Comparison of ENCODE assay signal across 8 cellular contexts in the genomic region with DNA sequence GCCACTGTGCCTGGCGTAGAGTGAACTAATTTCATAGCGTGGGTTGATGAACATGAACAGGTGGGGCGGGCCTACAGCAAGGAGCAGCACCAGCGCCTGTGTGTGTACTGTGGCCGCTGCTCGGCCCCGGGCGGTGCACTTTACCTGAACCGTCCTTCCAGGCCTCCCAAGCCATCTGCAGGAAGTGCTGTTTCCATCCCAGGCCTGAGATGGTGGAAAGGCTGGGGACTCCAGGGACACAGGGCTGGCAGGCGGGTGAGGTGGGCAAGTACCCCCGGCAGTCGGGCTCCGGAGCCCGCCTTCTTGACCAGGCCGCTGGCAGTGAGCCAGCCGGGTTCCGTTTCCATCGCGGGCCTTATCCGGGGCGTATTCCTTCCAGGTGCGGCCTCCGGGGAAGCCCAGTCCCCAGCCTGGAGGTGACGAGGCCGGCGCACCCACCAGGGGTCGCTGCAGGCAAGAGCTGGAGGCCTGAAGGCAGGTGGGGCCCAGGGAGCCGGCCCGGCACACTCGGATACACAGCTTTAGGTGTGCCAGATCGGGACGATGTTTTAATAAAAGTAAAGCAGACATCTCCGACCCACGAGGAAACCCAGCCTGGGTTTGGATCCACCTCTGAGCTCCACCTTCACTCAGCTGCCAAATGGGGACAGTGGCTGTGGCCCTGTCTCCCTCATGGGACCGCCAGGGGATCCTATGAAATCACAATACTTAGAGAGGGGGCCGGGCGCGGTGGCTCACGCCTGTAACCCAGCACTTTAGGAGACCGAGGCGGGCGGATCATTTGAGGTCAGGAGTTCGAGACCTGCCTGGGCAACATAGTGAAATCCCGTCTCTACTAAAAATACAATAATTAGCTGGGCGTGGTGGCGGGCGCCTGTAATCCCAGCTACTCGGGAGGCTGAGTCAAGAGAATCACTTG. TPM values are rescaled to one million over a fixed set of nuclear protein-coding genes. Genes with fewer than 3 reads are reported as not detected.
DNase-seq lines count a peak whose midpoint lies in the region; ATAC-seq and TF ChIP-seq lines count a peak whose summit lies in the region.

No MANE protein-coding gene starts in this region.

- peaks cover 4% of the 10 kb centered on the region for H3K27me3 ChIP-seq in CD8-positive, alpha-beta T cell (ENCODE audit: insufficient read depth, low read length)
- H3K27me3 ChIP-seq in SK-N-SH (ENCODE audit: insufficient read depth) (peaks cover 15% of the 10 kb centered on the region; the same call in 1 of the 2 replicates), hepatocyte (peaks cover 8% of the 10 kb centered on the region)

- no peak overlapping the region for H3K9ac ChIP-seq in SK-N-SH

- H3K4me2 ChIP-seq in SK-N-SH (no peak overlapping the region), hepatocyte (peak overlapping the region; percentile 66)

- H3K4me1 Mint-ChIP-seq in CD8-positive, alpha-beta T cell (ENCODE audit: low read depth): peaks cover 6% of the 10 kb centered on the region
- H3K4me1 Mint-ChIP-seq in activated naive CD8-positive, alpha-beta T cell treated with anti-CD3 and anti-CD28 coated beads for 36 hours: peaks cover 3% of the 10 kb centered on the region

- no peaks in the 10 kb centered on the region for H4K20me1 ChIP-seq in SK-N-SH (ENCODE audit: insufficient read depth)
- no peaks in the 10 kb centered on the region for H4K20me1 ChIP-seq in hepatocyte (ENCODE audit: insufficient read depth, poor library complexity, severe bottlenecking)

- H3K9me2 ChIP-seq in SK-N-SH (no peaks in the 10 kb centered on the region), hepatocyte (replicated peaks; ENCODE audit: insufficient read depth) (no peaks in the 10 kb centered on the region)

- peaks cover 26% of the 10 kb centered on the region for H3K27me3 Mint-ChIP-seq in CD8-positive, alpha-beta T cell (ENCODE audit: low read depth)
- H3K27me3 Mint-ChIP-seq in activated naive CD8-positive, alpha-beta T cell treated with anti-CD3 and anti-CD28 coated beads for 36 hours: peaks cover 33% of the 10 kb centered on the region

- POLR2A ChIA-PET in CD8-positive, alpha-beta T cell (lab: Charles Lee): no interaction called here
- POLR2A ChIA-PET in SK-N-SH (lab: Yijun Ruan, JAX): no interaction called here

- H3K4me3 Mint-ChIP-seq in CD8-positive, alpha-beta T cell: no peak overlapping the region
- H3K4me3 Mint-ChIP-seq in activated naive CD8-positive, alpha-beta T cell treated with anti-CD3 and anti-CD28 coated beads for 36 hours: no peak overlapping the region

- no peaks in the 10 kb centered on the region for H3K36me3 Mint-ChIP-seq in CD8-positive, alpha-beta T cell
- no peaks in the 10 kb centered on the region for H3K36me3 Mint-ChIP-seq in activated naive CD8-positive, alpha-beta T cell treated with anti-CD3 and anti-CD28 coated beads for 36 hours

- no peak overlapping the region for H2AFZ ChIP-seq in SK-N-SH (ENCODE audit: low read depth)
- H2AFZ ChIP-seq in hepatocyte: no peak overlapping the region

- ATAC-seq in CD8-positive, alpha-beta T cell: peak; percentile 72
- no peak for ATAC-seq in GM18870 (IDR thresholded peaks at IDR 0.05; ENCODE audit: unreplicated experiment)

- intact Hi-C loops in CD8-positive, alpha-beta T cell (cut with DNase I, micrococcal nuclease): loop anchor here in 1 of 2 experiments (1.0 to 2.0 kb wide), 3 partner anchors 295 to 747 kb away; no protein-coding TSS in a partner anchor

- WGBS in SK-N-SH (ENCODE audit: low lambda C conversion rate): 73% methylated on average over 42 of the region's 48 CpGs
- WGBS in hepatocyte (ENCODE audit: low lambda C conversion rate, missing lambda C conversion rate): 47% methylated on average over 48 of the region's 48 CpGs

- H3K36me3 ChIP-seq in CD8-positive, alpha-beta T cell (ENCODE audit: insufficient read depth, low read length): no peaks in the 10 kb centered on the region
- H3K36me3 ChIP-seq in SK-N-SH (replicated peaks in 1 of 2; ENCODE audit: control insufficient read depth in 1 of 2, insufficient read depth in 2 of 2, low read length in 1 of 2) (no peaks in the 10 kb centered on the region), hepatocyte (replicated peaks; ENCODE audit: insufficient read depth, low read depth) (no peaks in the 10 kb centered on the region)

- H3F3A ChIP-seq in SK-N-SH (replicated peaks; ENCODE audit: insufficient read depth): no peaks in the 10 kb centered on the region

- no peak overlapping the region for H3K27ac Mint-ChIP-seq in CD8-positive, alpha-beta T cell
- no peak overlapping the region for H3K27ac Mint-ChIP-seq in activated naive CD8-positive, alpha-beta T cell treated with anti-CD3 and anti-CD28 coated beads for 36 hours

- TF ChIP-seq CTCF in CD8-positive, alpha-beta T cell (IDR thresholded peaks at IDR 0.05): peak; percentile 71
- TF ChIP-seq CTCF in GM20000 (IDR thresholded peaks at IDR 0.05; ENCODE audit: extremely low read depth, missing control alignments) (peak; percentile 62), SK-N-SH (IDR thresholded peaks at IDR 0.05) (peak; percentile 70), hepatocyte (IDR thresholded peaks at IDR 0.05; ENCODE audit: poor library complexity) (peak; percentile 87)

- DNase-seq in CD8-positive, alpha-beta T cell: peak; percentile 52 to 77 (median 71)
- peak; percentile 79 for DNase-seq in GM20000 (ENCODE audit: low spot score)
- peak; percentile 82 for DNase-seq in SK-N-SH
- peak; percentile 83 for DNase-seq in activated naive CD8-positive, alpha-beta T cell treated with anti-CD3 and anti-CD28 coated beads for 36 hours
- DNase-seq in hepatocyte (ENCODE audit: low spot score): peak; percentile 87
- DNase-seq in stimulated activated CD4-positive, alpha-beta T cell treated with anti-CD3 and anti-CD28 coated beads, Interleukin-15, amount 100 ng/mL, for 1 hour (ENCODE audit: low read depth in 1 of 2, low spot score in 1 of 2): peak; percentile 49 to 79

- H3K27ac ChIP-seq in CD8-positive, alpha-beta T cell (ENCODE audit: low read depth, low read length): no peak overlapping the region
- H3K27ac ChIP-seq in SK-N-SH (ENCODE audit: low read depth in 2 of 2, low read length in 1 of 2) (no peak overlapping the region), hepatocyte (no peak overlapping the region)

- H3K4me1 ChIP-seq in CD8-positive, alpha-beta T cell (ENCODE audit: insufficient read depth, low read length): peaks cover 5% of the 10 kb centered on the region
- H3K4me1 ChIP-seq in SK-N-SH (ENCODE audit: control insufficient read depth in 1 of 2, insufficient read depth in 2 of 2, low read depth in 1 of 2, low read length in 1 of 2): peaks cover 0 to 24% of the 10 kb centered on the region in 2 experiments; a peak in 1 of 4 replicates
- H3K4me1 ChIP-seq in hepatocyte (ENCODE audit: insufficient read depth): no peaks in the 10 kb centered on the region

- TF ChIP-seq EP300 in Ishikawa (IDR thresholded peaks at IDR 0.05; ENCODE audit: borderline replicate concordance) (no peak), SK-N-SH (IDR thresholded peaks at IDR 0.05; ENCODE audit: borderline replicate concordance in 1 of 2, low read depth in 1 of 2, low read length in 1 of 2) (no peak)

- TF ChIP-seq RAD21 in Ishikawa (IDR thresholded peaks at IDR 0.05; ENCODE audit: low read depth) (peak; percentile 95), SK-N-SH (IDR thresholded peaks at IDR 0.05; ENCODE audit: low read length) (peak; percentile 72)

- H3K4me3 ChIP-seq in CD8-positive, alpha-beta T cell (ENCODE audit: low read depth, low read length): no peak overlapping the region
- peak overlapping the region in 1 of 2 experiments; percentile 47; a peak in 1 of 4 replicates for H3K4me3 ChIP-seq in SK-N-SH (ENCODE audit: low read depth in 2 of 2, low read length in 1 of 2)
- H3K4me3 ChIP-seq in hepatocyte: no peak overlapping the region

- peaks cover 4% of the 10 kb centered on the region for H3K9me3 Mint-ChIP-seq in CD8-positive, alpha-beta T cell
- peaks cover 7% of the 10 kb centered on the region for H3K9me3 Mint-ChIP-seq in activated naive CD8-positive, alpha-beta T cell treated with anti-CD3 and anti-CD28 coated beads for 36 hours

- CTCF ChIA-PET in CD8-positive, alpha-beta T cell (lab: Charles Lee): interaction anchor here (0.6 to 7.6 kb wide), 15 partner anchors 9 to 782 kb away, joined by 3 to 119 read pairs (median 4); a partner anchor contains a TSS
- CTCF ChIA-PET in SK-N-SH (lab: Yijun Ruan, JAX): interaction anchor here (0.6 to 11.5 kb wide), 22 partner anchors 9 to 340 kb away, joined by 3 to 666 read pairs (median 4); a partner anchor contains a TSS

- H3K79me2 ChIP-seq in SK-N-SH (ENCODE audit: insufficient read depth): no peaks in the 10 kb centered on the region
- H3K79me2 ChIP-seq in hepatocyte: no peaks in the 10 kb centered on the region

- no peaks in the 10 kb centered on the region for H3K9me3 ChIP-seq in CD8-positive, alpha-beta T cell (ENCODE audit: low read length)
- no peaks in the 10 kb centered on the region for H3K9me3 ChIP-seq in SK-N-SH
- no peaks in the 10 kb centered on the region for H3K9me3 ChIP-seq in hepatocyte (ENCODE audit: low read depth)

TF ChIP-seq in Ishikawa, 13 proteins besides CTCF, POLR2A, EP300 and RAD21 (continues in another document):
- TF ChIP-seq ZBTB7A (IDR thresholded peaks at IDR 0.05; ENCODE audit: low read depth) (no peak), FOXM1 (IDR thresholded peaks at IDR 0.05; ENCODE audit: borderline replicate concordance, low read depth) (no peak), EGR1 (IDR thresholded peaks at IDR 0.05) (no peak), YY1 (IDR thresholded peaks at IDR 0.05; ENCODE audit: low read depth) (no peak), CEBPB (IDR thresholded peaks at IDR 0.05) (no peak)
- TF ChIP-seq, protein P1, sequence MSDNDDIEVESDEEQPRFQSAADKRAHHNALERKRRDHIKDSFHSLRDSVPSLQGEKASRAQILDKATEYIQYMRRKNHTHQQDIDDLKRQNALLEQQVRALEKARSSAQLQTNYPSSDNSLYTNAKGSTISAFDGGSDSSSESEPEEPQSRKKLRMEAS (IDR thresholded peaks at IDR 0.05): 0 out of 2 replicates have a peak, but pooled peaks have one; percentile 26

TF ChIP-seq in SK-N-SH, 30 proteins besides CTCF, POLR2A, EP300 and RAD21:
- peak; percentile 74 for TF ChIP-seq SMC3 (IDR thresholded peaks at IDR 0.05; ENCODE audit: low read depth, low read length)
- TF ChIP-seq FOXJ3 (CRISPR knock-in tag; IDR thresholded peaks at IDR 0.05): no peak
TF ChIP-seq in SK-N-SH: peak in this region for 1.

RNA-seq across cellular contexts. Expression of a gene that starts 22.7 kb away (rescaled TPM):
- total RNA-seq in CD8-positive, alpha-beta T cell: 10 to 100 TPM; 24.4 to 24.8 TPM
- 308 and 325 TPM in 2 replicates for polyA plus RNA-seq in SK-N-SH (2012; rRNA removed)
- polyA plus RNA-seq in SK-N-SH (2012; cell fraction: cytosol; rRNA removed): 403 and 455 TPM in 2 replicates
- 95.0 and 163 TPM in 2 replicates for polyA plus RNA-seq in SK-N-SH (2012; cell fraction: nucleus; rRNA removed)
- 100 to 1,000 TPM; 147 to 148 TPM for total RNA-seq in activated naive CD8-positive, alpha-beta T cell treated with anti-CD3 and anti-CD28 coated beads for 36 hours
- total RNA-seq in hepatocyte: 507 and 515 TPM in 2 replicates
- polyA plus RNA-seq in hepatocyte: 715 and 766 TPM in 2 replicates

Comparison
In these comparisons a context has a peak if more than half of its experiments do, and no peak if none do; other contexts are left out.
1. RNA of a gene that starts 22.7 kb away (total RNA-seq): 507 to 515 TPM in hepatocyte and 147 to 148 TPM in activated naive CD8-positive, alpha-beta T cell treated with anti-CD3 and anti-CD28 coated beads for 36 hours; 24.4 to 24.8 TPM in CD8-positive, alpha-beta T cell; every median in the first group is over 4 times any median in the second.
2. Peak in every context shown above with its lines, with median percentiles within 50 percentile points of each other: DNase-seq and CTCF ChIP-seq.